In the genomic region with DNA sequence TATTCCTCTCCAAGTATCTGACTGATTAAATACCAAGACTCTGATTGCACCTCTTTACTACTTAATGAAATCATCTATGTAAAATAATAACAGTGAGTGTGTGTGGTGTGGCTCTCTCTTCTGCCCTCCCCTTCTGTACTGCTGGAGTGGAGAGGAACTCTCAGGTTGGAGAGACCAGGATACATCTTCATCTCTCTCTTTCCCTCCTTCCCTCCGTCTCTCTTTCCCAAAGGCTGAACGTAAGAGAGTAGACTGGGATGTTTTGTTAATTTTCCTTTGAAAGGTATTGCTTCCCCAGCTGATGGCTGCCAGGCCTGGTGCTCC, we compare ENCODE assay signal across 9 cellular contexts. TPM values are rescaled to one million over a fixed set of nuclear protein-coding genes. Genes with fewer than 3 reads are reported as not detected.
DNase-seq lines count a peak whose midpoint lies in the region; ATAC-seq and TF ChIP-seq lines count a peak whose summit lies in the region.
"Had no signal": no experiment of that assay in that cellular context is flagged by ENCODE, and none has a peak within 500 bp of the region (broad histone marks: within the 10 kb centered on the region; RNA-seq: fewer than 3 reads in every experiment).

No MANE protein-coding gene starts in this region.

- H3K27me3 Mint-ChIP-seq in activated CD4-positive, alpha-beta T cell treated with anti-CD3 and anti-CD28 coated beads for 36 hours = peaks cover 10% of the 10 kb centered on the region
- peaks cover 44% of the 10 kb centered on the region for H3K27me3 Mint-ChIP-seq in T-helper 17 cell

- intact Hi-C loops in activated CD4-positive, alpha-beta T cell treated with anti-CD3 and anti-CD28 coated beads for 36 hours (cut with DNase I, micrococcal nuclease) = no loop called here
- intact Hi-C loops in esophagus muscularis mucosa (cut with DNase I) (no loop called here), psoas muscle (cut with DNase I) (no loop called here)

- H3K9me3 Mint-ChIP-seq in activated CD4-positive, alpha-beta T cell treated with anti-CD3 and anti-CD28 coated beads for 36 hours (ENCODE audit: low read depth) = no peaks in the 10 kb centered on the region

- DNase-seq in activated CD4-positive, alpha-beta T cell treated with anti-CD3 and anti-CD28 coated beads for 36 hours = no peak
- no peak for DNase-seq in activated CD4-positive, alpha-beta T cell treated with anti-CD3 and anti-CD28 coated beads for 4 hours
- no peak for DNase-seq in T-helper 17 cell
- DNase-seq in esophagus muscularis mucosa (ENCODE audit: extremely low spot score) = no peak
- DNase-seq in psoas muscle = no peak
- no peak for DNase-seq in hepatic stellate cell (ENCODE audit: low spot score)
- DNase-seq in stimulated activated CD4-positive, alpha-beta T cell treated with anti-CD3 and anti-CD28 coated beads, Interleukin-4, amount 100 ng/mL, for 4 hours = no peak

- H3K4me3 ChIP-seq in esophagus muscularis mucosa (peak overlapping the region in 3 of 4 donors; percentile 29 to 48 (median 43)), psoas muscle (peak overlapping the region; percentile 40)

- no peak for TF ChIP-seq POLR2A in esophagus muscularis mucosa (IDR thresholded peaks at IDR 0.05; ENCODE audit: low read depth)

- H3K9me3 ChIP-seq in T-helper 17 cell (ENCODE audit: control insufficient read depth, low read length, poor library complexity, severe bottlenecking) (no peaks in the 10 kb centered on the region), esophagus muscularis mucosa (no peaks in the 10 kb centered on the region), psoas muscle (no peaks in the 10 kb centered on the region)

- CTCF ChIA-PET in activated CD4-positive, alpha-beta T cell treated with anti-CD3 and anti-CD28 coated beads for 36 hours (lab: Charles Lee) = interaction anchor here (0.9 to 4.4 kb wide), 8 partner anchors 11 to 372 kb away, joined by 3 to 38 read pairs (median 4); a partner anchor contains a TSS

- H3K27me3 ChIP-seq in esophagus muscularis mucosa (no peaks in the 10 kb centered on the region), psoas muscle (ENCODE audit: insufficient read depth in 3 of 3, low read length in 2 of 3) (peaks cover 0 to 45% (median 1%) of the 10 kb centered on the region in 3 donors)

- peak overlapping the region; percentile 64 for H3K4me3 Mint-ChIP-seq in activated CD4-positive, alpha-beta T cell treated with anti-CD3 and anti-CD28 coated beads for 36 hours
- H3K4me3 Mint-ChIP-seq in T-helper 17 cell = peak overlapping the region; percentile 79

- ATAC-seq in activated CD4-positive, alpha-beta T cell treated with anti-CD3 and anti-CD28 coated beads for 36 hours = peak; percentile 12
- ATAC-seq in T-helper 17 cell (no peak), psoas muscle (no peak), HG03469 (IDR thresholded peaks at IDR 0.05; ENCODE audit: unreplicated experiment) (no peak)

- H3K27ac Mint-ChIP-seq in activated CD4-positive, alpha-beta T cell treated with anti-CD3 and anti-CD28 coated beads for 36 hours = peak overlapping the region; percentile 28
- peak overlapping the region; percentile 41 for H3K27ac Mint-ChIP-seq in T-helper 17 cell

- no peaks in the 10 kb centered on the region for H3K36me3 Mint-ChIP-seq in activated CD4-positive, alpha-beta T cell treated with anti-CD3 and anti-CD28 coated beads for 36 hours (ENCODE audit: low read depth)
- peaks cover 8% of the 10 kb centered on the region for H3K36me3 Mint-ChIP-seq in T-helper 17 cell (ENCODE audit: low read depth)

- POLR2A ChIA-PET in activated CD4-positive, alpha-beta T cell treated with anti-CD3 and anti-CD28 coated beads for 36 hours (lab: Charles Lee) = interaction anchor here (2.1 kb wide), 1 partner anchor 10 kb away, joined by 8 read pairs; no protein-coding TSS in a partner anchor

- H3K36me3 ChIP-seq in esophagus muscularis mucosa = no peaks in the 10 kb centered on the region
- H3K36me3 ChIP-seq in psoas muscle (ENCODE audit: insufficient read depth in 1 of 2, low read depth in 1 of 2) = no peaks in the 10 kb centered on the region

- TF ChIP-seq CTCF in esophagus muscularis mucosa (IDR thresholded peaks at IDR 0.05) (no peak), psoas muscle (IDR thresholded peaks at IDR 0.05) (no peak)

- H3K4me1 ChIP-seq in esophagus muscularis mucosa (peaks cover 9 to 16% (median 13%) of the 10 kb centered on the region in 4 donors), psoas muscle (no peaks in the 10 kb centered on the region)

- H3K4me1 Mint-ChIP-seq in activated CD4-positive, alpha-beta T cell treated with anti-CD3 and anti-CD28 coated beads for 36 hours = peaks cover 26% of the 10 kb centered on the region
- peaks cover 32% of the 10 kb centered on the region for H3K4me1 Mint-ChIP-seq in T-helper 17 cell

- no peak for TF ChIP-seq EP300 in esophagus muscularis mucosa (IDR thresholded peaks at IDR 0.05)

- peak overlapping the region in 1 of 4 donors; percentile 22 for H3K27ac ChIP-seq in esophagus muscularis mucosa (replicated peaks in 1 of 4)
- H3K27ac ChIP-seq in psoas muscle = no peak overlapping the region

- 15% methylated on average over 2 of the region's 2 CpGs for WGBS in esophagus muscularis mucosa
- WGBS in psoas muscle, 3 donors = 26 to 34% (median 29%) methylated on average over 2 of the region's 2 CpGs

RNA-seq across cellular contexts. Expression of a gene that starts 0.3 kb away (rescaled TPM):
- 1 to 10 TPM in 1 of 2 experiments, under 1 TPM in 1; 0.73 to 1.1 TPM for total RNA-seq in activated CD4-positive, alpha-beta T cell treated with anti-CD3 and anti-CD28 coated beads for 36 hours
- total RNA-seq in T-helper 17 cell (under 1 TPM in 1 of 2 donors, not detected in 1; 0.25 TPM), esophagus muscularis mucosa (not detected), psoas muscle (under 1 TPM in 1 of 4 donors, not detected in 3; 0.34 TPM)
- under 1 TPM; 0.08 to 0.52 (median 0.08) TPM for polyA plus RNA-seq in psoas muscle

RNA-seq across cellular contexts. Expression of a gene that starts 10.4 kb away (rescaled TPM):
- 10 to 100 TPM; 23.9 to 25.7 TPM for total RNA-seq in activated CD4-positive, alpha-beta T cell treated with anti-CD3 and anti-CD28 coated beads for 36 hours
- total RNA-seq in T-helper 17 cell (10 to 100 TPM; 25.3 to 27.2 TPM), esophagus muscularis mucosa (10 to 100 TPM; 21.2 to 27.8 (median 24.7) TPM), psoas muscle (1 to 10 TPM; 4.4 to 8.9 (median 6.1) TPM)
- 1 to 10 TPM; 2.6 to 8.8 (median 4.3) TPM for polyA plus RNA-seq in psoas muscle

RNA-seq across cellular contexts. Expression of a gene that starts 46.1 kb away (rescaled TPM):
- total RNA-seq in activated CD4-positive, alpha-beta T cell treated with anti-CD3 and anti-CD28 coated beads for 36 hours = not detected
- total RNA-seq in T-helper 17 cell (not detected), esophagus muscularis mucosa (1 to 10 TPM; 2.5 to 3.4 (median 3.0) TPM), psoas muscle (under 1 TPM; 0.49 to 0.82 (median 0.59) TPM)
- polyA plus RNA-seq in psoas muscle = 1 to 10 TPM in 2 of 3 donors, under 1 TPM in 1; 0.73 to 2.4 (median 1.6) TPM
- total RNA-seq: T-helper 2 cell treated with Interferon-gamma antibody and Interleukin-4, amounts not matched to agents 100 ng/mL and 5 ng/mL, for 36 hours had no signal

RNA-seq across cellular contexts. Expression of a gene that starts 52.9 kb away (rescaled TPM):
- total RNA-seq in activated CD4-positive, alpha-beta T cell treated with anti-CD3 and anti-CD28 coated beads for 36 hours = not detected
- total RNA-seq in T-helper 17 cell (not detected), esophagus muscularis mucosa (under 1 TPM in 1 of 4 donors, not detected in 3; 0.65 TPM), psoas muscle (not detected)
- polyA plus RNA-seq in psoas muscle = under 1 TPM in 2 of 3 donors, not detected in 1; 0.05 to 0.17 TPM
